In the genomic region with DNA sequence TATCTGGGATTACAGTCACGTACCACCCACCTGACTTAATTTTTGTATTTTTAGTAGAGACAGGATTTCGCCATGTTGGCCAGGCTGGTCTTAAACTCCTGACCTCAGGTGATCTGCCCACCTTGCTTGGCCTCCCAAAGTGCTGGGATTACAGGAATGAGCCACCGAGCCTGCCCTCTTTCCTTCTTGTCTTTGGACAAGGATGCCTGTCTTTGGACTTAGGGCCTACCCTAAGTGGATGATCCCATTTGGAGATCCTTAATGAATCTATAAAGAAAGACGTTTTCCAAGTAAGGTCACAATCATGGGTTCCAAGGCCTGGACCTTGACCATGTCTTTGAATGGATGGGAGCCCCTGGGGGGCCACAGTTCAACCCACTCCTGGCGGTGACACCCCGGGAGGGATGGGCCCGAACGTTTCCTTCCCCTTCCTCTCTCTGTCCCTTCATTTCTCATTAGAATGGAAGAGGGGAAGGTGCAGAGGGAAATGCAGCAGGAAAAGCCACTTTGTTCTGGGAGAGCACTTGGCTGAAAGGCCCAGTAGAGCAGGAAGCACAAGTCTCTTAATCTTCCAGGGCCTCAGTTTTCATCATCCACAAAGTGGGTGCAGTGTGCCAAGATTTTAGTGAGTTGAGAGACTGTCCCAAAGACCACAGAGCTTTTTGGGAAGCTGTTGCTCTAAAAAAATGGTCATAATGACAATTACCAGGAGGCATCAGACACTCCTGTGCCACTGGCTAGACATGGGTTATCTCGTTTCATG, we compare ENCODE assay signal across 12 cellular contexts.
A peak's percentile ranks its signal among the peaks of the same experiment; 100 is the strongest.
DNase-seq lines count a peak whose midpoint lies in the region; TF ChIP-seq lines count a peak whose summit lies in the region.
"Had no signal": no experiment of that assay in that cellular context is flagged by ENCODE, and none has a peak within 500 bp of the region (broad histone marks: within the 10 kb centered on the region; RNA-seq: fewer than 3 reads in every experiment).

No MANE protein-coding gene starts in this region.

- peak overlapping the region; percentile 39 for H3K27ac ChIP-seq in AG04450 (ENCODE audit: low read depth, low read length)
- H3K27ac ChIP-seq in CD8-positive, alpha-beta memory T cell (ENCODE audit: low read depth, low read length) = no peak overlapping the region
- peak overlapping the region; percentile 63 for H3K27ac ChIP-seq in muscle layer of colon (ENCODE audit: low read depth, low read length)
- no peak overlapping the region for H3K27ac ChIP-seq in testis
- H3K27ac ChIP-seq: right lobe of liver had no signal

- peaks cover 3 to 85% (median 4%) of the 10 kb centered on the region in 3 donors for H3K36me3 Mint-ChIP-seq in CD8-positive, alpha-beta memory T cell
- H3K36me3 Mint-ChIP-seq in activated T-helper 1 cell treated with anti-CD3 and anti-CD28 coated beads, Interleukin-12 subunit alpha, Interleukin-12 subunit beta, Interleukin-2, Interleukin-4 antibody, amounts not matched to agents 30 ng/mL and 10 ng/mL and 1 ng/mL, durations not matched to agents 14 hours and 24 hours and 36 hours (ENCODE audit: low read depth) = peaks cover 16% of the 10 kb centered on the region

- peaks cover 54% of the 10 kb centered on the region for H3K36me3 ChIP-seq in CD8-positive, alpha-beta memory T cell (ENCODE audit: insufficient read depth, low read length)
- H3K36me3 ChIP-seq in muscle layer of colon (ENCODE audit: insufficient read depth, low read length) = peaks cover 59% of the 10 kb centered on the region
- no peaks in the 10 kb centered on the region for H3K36me3 ChIP-seq in testis (ENCODE audit: low read depth, missing control alignments)

- H3K4me3 ChIP-seq in AG04450 (ENCODE audit: low read depth, low read length) = no peak overlapping the region
- H3K4me3 ChIP-seq in CD8-positive, alpha-beta memory T cell (ENCODE audit: low read length) = no peak overlapping the region
- H3K4me3 ChIP-seq in muscle layer of colon (ENCODE audit: low read depth in 1 of 2, low read length in 2 of 2) = no peak overlapping the region
- H3K4me3 ChIP-seq in testis = no peak overlapping the region
- H3K4me3 ChIP-seq: right lobe of liver had no signal

- no peak for TF ChIP-seq CTCF in AG04450 (IDR thresholded peaks at IDR 0.05; ENCODE audit: low read depth, low read length)
- no peak for TF ChIP-seq CTCF in testis (IDR thresholded peaks at IDR 0.05)

- H3K27ac Mint-ChIP-seq in CD8-positive, alpha-beta memory T cell = peak overlapping the region in 6 of 8 donors; percentile 30 to 75 (median 68)
- H3K27ac Mint-ChIP-seq in activated T-helper 1 cell treated with anti-CD3 and anti-CD28 coated beads, Interleukin-12 subunit alpha, Interleukin-12 subunit beta, Interleukin-2, Interleukin-4 antibody, amounts not matched to agents 30 ng/mL and 10 ng/mL and 1 ng/mL, durations not matched to agents 14 hours and 24 hours and 36 hours = peak overlapping the region; percentile 67

- intact Hi-C loops in activated T-helper 1 cell treated with anti-CD3 and anti-CD28 coated beads, Interleukin-12 subunit alpha, Interleukin-12 subunit beta, Interleukin-2, Interleukin-4 antibody, amounts not matched to agents 30 ng/mL and 10 ng/mL and 1 ng/mL, durations not matched to agents 14 hours and 24 hours and 36 hours (cut with micrococcal nuclease) = loop anchor here (2.0 kb wide), 2 partner anchors 21 to 33 kb away; no protein-coding TSS in a partner anchor
- intact Hi-C loops in testis (cut with DNase I; ENCODE audit: low total_unique reads) = loop anchor here (2.0 to 5.0 kb wide), 2 partner anchors 67 to 163 kb away; no protein-coding TSS in a partner anchor

- no peaks in the 10 kb centered on the region for H3K27me3 Mint-ChIP-seq in CD8-positive, alpha-beta memory T cell
- H3K27me3 Mint-ChIP-seq in activated T-helper 1 cell treated with anti-CD3 and anti-CD28 coated beads, Interleukin-12 subunit alpha, Interleukin-12 subunit beta, Interleukin-2, Interleukin-4 antibody, amounts not matched to agents 30 ng/mL and 10 ng/mL and 1 ng/mL, durations not matched to agents 14 hours and 24 hours and 36 hours (ENCODE audit: insufficient read depth) = no peaks in the 10 kb centered on the region
- H3K27me3 Mint-ChIP-seq: effector memory CD8-positive, alpha-beta T cell; memory B cell had no signal

- H3K4me1 ChIP-seq in CD8-positive, alpha-beta memory T cell (ENCODE audit: insufficient read depth, low read length) = peaks cover 17% of the 10 kb centered on the region
- peaks cover 28% of the 10 kb centered on the region for H3K4me1 ChIP-seq in muscle layer of colon (ENCODE audit: insufficient read depth, low read length)
- H3K4me1 ChIP-seq in testis = peaks cover 15% of the 10 kb centered on the region
- H3K4me1 ChIP-seq: Caco-2 had no signal

- H3K9me3 ChIP-seq in AG04450 (ENCODE audit: control insufficient read depth, insufficient read depth, low read length) (no peaks in the 10 kb centered on the region; the same call in 1 of the 2 replicates), muscle layer of colon (ENCODE audit: low read length) (no peaks in the 10 kb centered on the region), testis (no peaks in the 10 kb centered on the region)
- no peaks in the 10 kb centered on the region for H3K9me3 ChIP-seq in CD8-positive, alpha-beta memory T cell (ENCODE audit: low read length)
- H3K9me3 ChIP-seq: Caco-2, right lobe of liver had no signal

- POLR2A ChIA-PET in AG04450 (lab: Yijun Ruan, JAX) = interaction anchor here (0.6 kb wide), 1 partner anchor 69 kb away, joined by 4 read pairs; no protein-coding TSS in a partner anchor
- POLR2A ChIA-PET in CD8-positive, alpha-beta memory T cell (lab: Charles Lee) = interaction anchor here (0.6 to 1.7 kb wide), 9 partner anchors 40 to 169 kb away, joined by 3 to 8 read pairs (median 4); no protein-coding TSS in a partner anchor

- CTCF ChIA-PET in AG04450 (lab: Charles Lee) = interaction anchor here (1.3 to 2.4 kb wide), 3 partner anchors 61 to 162 kb away, joined by 4 to 21 read pairs (median 19); no protein-coding TSS in a partner anchor
- CTCF ChIA-PET in CD8-positive, alpha-beta memory T cell (lab: Charles Lee) = interaction anchor here (0.6 to 6.2 kb wide), 37 partner anchors 8 to 215 kb away, joined by 3 to 62 read pairs (median 5); no protein-coding TSS in a partner anchor

- no peak for TF ChIP-seq POLR2A in testis (IDR thresholded peaks at IDR 0.05)

- 77 to 78% methylated on average over 9 of the region's 9 CpGs for WGBS in testis, 2 donors

- no peaks in the 10 kb centered on the region for H3K9me3 Mint-ChIP-seq in CD8-positive, alpha-beta memory T cell
- no peaks in the 10 kb centered on the region for H3K9me3 Mint-ChIP-seq in activated T-helper 1 cell treated with anti-CD3 and anti-CD28 coated beads, Interleukin-12 subunit alpha, Interleukin-12 subunit beta, Interleukin-2, Interleukin-4 antibody, amounts not matched to agents 30 ng/mL and 10 ng/mL and 1 ng/mL, durations not matched to agents 14 hours and 24 hours and 36 hours
- H3K9me3 Mint-ChIP-seq: effector memory CD8-positive, alpha-beta T cell; memory B cell had no signal

- peaks cover 19 to 41% (median 19%) of the 10 kb centered on the region in 3 donors for H3K4me1 Mint-ChIP-seq in CD8-positive, alpha-beta memory T cell
- peaks cover 14% of the 10 kb centered on the region for H3K4me1 Mint-ChIP-seq in activated T-helper 1 cell treated with anti-CD3 and anti-CD28 coated beads, Interleukin-12 subunit alpha, Interleukin-12 subunit beta, Interleukin-2, Interleukin-4 antibody, amounts not matched to agents 30 ng/mL and 10 ng/mL and 1 ng/mL, durations not matched to agents 14 hours and 24 hours and 36 hours (ENCODE audit: low read depth)

- no peaks in the 10 kb centered on the region for H3K27me3 ChIP-seq in AG04450 (ENCODE audit: control insufficient read depth, insufficient read depth, low read length)
- no peaks in the 10 kb centered on the region for H3K27me3 ChIP-seq in CD8-positive, alpha-beta memory T cell (ENCODE audit: insufficient read depth, low read length, poor library complexity, severe bottlenecking)
- no peaks in the 10 kb centered on the region for H3K27me3 ChIP-seq in muscle layer of colon (ENCODE audit: control insufficient read depth in 1 of 2, insufficient read depth in 2 of 2, low read length in 2 of 2)
- no peaks in the 10 kb centered on the region for H3K27me3 ChIP-seq in testis
- H3K27me3 ChIP-seq: right lobe of liver had no signal

- H3K9ac ChIP-seq in muscle layer of colon (ENCODE audit: low read length) = no peak overlapping the region

- no peak for DNase-seq in AG04450 (ENCODE audit: low read depth, low spot score)
- DNase-seq in CD8-positive, alpha-beta memory T cell = peak in 1 of 5 donors; percentile 33
- no peak for DNase-seq in activated T-helper 1 cell treated with anti-CD3 and anti-CD28 coated beads, Interleukin-12 subunit alpha, Interleukin-12 subunit beta, Interleukin-2, Interleukin-4 antibody, amounts not matched to agents 30 ng/mL and 10 ng/mL and 1 ng/mL, durations not matched to agents 14 hours and 24 hours and 36 hours (ENCODE audit: low spot score)
- DNase-seq in testis = no peak
- no peak for DNase-seq in SHP77 treated with DMSO at 0.1 percent for 48 hours (lab: John Stamatoyannopoulos, UW)
- no peak for DNase-seq in NCI-H526 treated with DMSO at 0.1 percent for 48 hours (lab: John Stamatoyannopoulos, UW)
- no peak for DNase-seq in COR-L47 (lab: John Stamatoyannopoulos, UW)

- no peak overlapping the region for H3K4me3 Mint-ChIP-seq in CD8-positive, alpha-beta memory T cell
- no peak overlapping the region for H3K4me3 Mint-ChIP-seq in activated T-helper 1 cell treated with anti-CD3 and anti-CD28 coated beads, Interleukin-12 subunit alpha, Interleukin-12 subunit beta, Interleukin-2, Interleukin-4 antibody, amounts not matched to agents 30 ng/mL and 10 ng/mL and 1 ng/mL, durations not matched to agents 14 hours and 24 hours and 36 hours
- H3K4me3 Mint-ChIP-seq: effector memory CD8-positive, alpha-beta T cell; memory B cell had no signal

Comparison
In these comparisons a context has a peak if more than half of its experiments do, and no peak if none do; other contexts are left out.
1. H3K27ac ChIP-seq: peak in AG04450 (single experiment) and muscle layer of colon (single experiment); none in CD8-positive, alpha-beta memory T cell (single experiment) and testis (0 of 2).